8 cellular contexts compared by ENCODE assay signal in the genomic region with DNA sequence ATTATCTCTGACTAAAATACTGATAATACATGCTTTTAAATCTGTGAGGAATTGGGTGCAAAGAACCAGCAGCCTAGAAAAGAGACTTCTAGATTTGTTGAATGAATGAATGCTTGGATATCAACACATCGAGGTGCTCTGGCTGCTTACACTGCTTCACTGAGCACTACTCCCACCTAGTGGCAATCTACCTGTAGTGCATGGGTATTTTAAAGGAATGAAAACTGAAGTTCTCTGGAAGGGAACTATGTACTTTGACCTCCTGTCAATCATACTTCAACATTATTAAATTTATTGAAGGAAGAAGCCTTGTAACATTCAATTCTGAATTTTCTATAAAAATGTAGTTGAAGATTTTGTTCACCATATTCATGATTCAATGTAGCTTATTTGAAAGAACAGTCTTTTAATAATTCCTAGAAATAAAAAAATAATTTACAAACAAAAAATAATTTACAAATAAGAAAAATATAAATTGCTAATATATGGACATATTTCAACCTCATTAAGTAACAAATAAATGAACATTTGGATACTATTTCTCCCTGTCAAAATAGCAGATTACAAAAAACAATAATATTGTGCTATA.
A peak's percentile ranks its signal among the peaks of the same experiment; 100 is the strongest.
DNase-seq lines count a peak whose midpoint lies in the region; ATAC-seq and TF ChIP-seq lines count a peak whose summit lies in the region.

No MANE protein-coding gene starts in this region.

- H3K4me1 Mint-ChIP-seq in progenitor cell of endocrine pancreas (ENCODE audit: low read depth): no peaks in the 10 kb centered on the region

- no peaks in the 10 kb centered on the region for H3K4me1 ChIP-seq in NT2/D1 (ENCODE audit: insufficient read depth, insufficient read length)

- H3K27ac Mint-ChIP-seq in progenitor cell of endocrine pancreas: no peak overlapping the region

- peak; percentile 89 for TF ChIP-seq CTCF in progenitor cell of endocrine pancreas (IDR thresholded peaks at IDR 0.05; ENCODE audit: unreplicated experiment)

- no peaks in the 10 kb centered on the region for H3K36me3 Mint-ChIP-seq in progenitor cell of endocrine pancreas (ENCODE audit: insufficient read depth)

- peak; percentile 85 for ATAC-seq in GM21360 (IDR thresholded peaks at IDR 0.05; ENCODE audit: unreplicated experiment)
- peak; percentile 91 for ATAC-seq in HG03571 (IDR thresholded peaks at IDR 0.05; ENCODE audit: unreplicated experiment)

- H3K27me3 ChIP-seq in NT2/D1 (ENCODE audit: insufficient read depth, insufficient read length): no peaks in the 10 kb centered on the region

- no peak overlapping the region for H3K4me3 ChIP-seq in NT2/D1 (ENCODE audit: insufficient read length, low read depth)

- H3K9ac ChIP-seq in NT2/D1 (ENCODE audit: insufficient read length, low read depth): no peak overlapping the region

- H3K4me3 Mint-ChIP-seq in progenitor cell of endocrine pancreas (ENCODE audit: low read depth): no peak overlapping the region

- H3K27me3 Mint-ChIP-seq in progenitor cell of endocrine pancreas: no peaks in the 10 kb centered on the region

- no peaks in the 10 kb centered on the region for H3K9me3 Mint-ChIP-seq in progenitor cell of endocrine pancreas (ENCODE audit: low read depth)

- peak; percentile 40 for DNase-seq in GDM1 (lab: John Stamatoyannopoulos, UW)
- DNase-seq in NT2/D1 (ENCODE audit: low read depth, low spot score): peak; percentile 36
- peak; percentile 1 to 4 for DNase-seq in activated T-helper 1 cell treated with anti-CD3 and anti-CD28 coated beads, Interleukin-2, amount 50 U/mL, for 16 hours (ENCODE audit: low read depth in 1 of 2, low spot score in 1 of 2)
- peak; percentile 40 for DNase-seq in foreskin melanocyte
- peak; percentile 21 for DNase-seq in progenitor cell of endocrine pancreas (ENCODE audit: low spot score, unreplicated experiment)
- no peak for DNase-seq in T1000 (lab: John Stamatoyannopoulos, UW)

- no peaks in the 10 kb centered on the region for H3K36me3 ChIP-seq in NT2/D1 (ENCODE audit: insufficient read depth, insufficient read length, low read length)

- H3K9me3 ChIP-seq in NT2/D1 (ENCODE audit: insufficient read depth, low read length): no peaks in the 10 kb centered on the region
